ENCODE assay signal across 11 cellular contexts in the genomic region with DNA sequence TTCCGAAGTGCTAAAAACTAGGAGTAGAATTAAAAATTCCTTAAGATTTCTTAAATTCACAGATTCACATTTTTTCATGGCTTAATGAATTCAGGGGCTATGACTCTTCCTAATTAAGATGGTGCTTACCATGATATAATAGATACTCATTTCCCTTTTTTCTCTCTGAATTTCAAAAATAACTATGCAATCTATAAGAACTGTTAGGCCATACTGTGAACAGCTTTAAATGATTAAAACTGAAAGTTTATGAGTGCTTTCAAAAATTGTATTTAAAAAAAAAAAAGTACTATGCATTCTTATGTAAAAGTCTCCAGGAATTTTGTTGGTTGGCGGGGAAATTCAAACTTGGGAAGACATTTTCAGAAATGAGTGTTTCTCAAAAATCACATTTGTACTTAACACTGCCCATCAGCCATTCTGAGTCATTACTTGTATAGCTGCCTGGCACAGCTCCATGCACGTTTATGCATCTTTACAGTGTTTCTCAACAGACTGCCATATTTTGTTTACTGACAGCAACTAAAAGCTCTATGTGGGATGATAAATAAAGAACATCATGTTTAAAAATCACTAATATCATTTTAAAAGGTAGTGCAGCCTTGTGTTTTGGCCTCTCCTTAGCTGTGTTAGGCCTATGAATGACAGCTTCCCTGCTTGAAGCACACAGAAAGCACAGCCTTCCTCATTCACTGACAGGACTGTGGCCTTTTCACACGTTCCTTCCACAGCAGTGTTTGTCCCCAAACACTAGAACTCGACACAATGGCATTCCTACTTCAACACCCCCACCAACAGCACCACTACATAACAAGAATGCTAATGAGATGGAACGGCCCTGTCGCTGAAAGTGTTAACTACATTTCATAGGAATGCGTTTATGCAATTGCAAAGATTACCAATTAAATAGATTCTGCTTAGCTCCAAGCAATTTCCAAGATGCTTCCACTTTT.
DNase-seq lines count a peak whose midpoint lies in the region; ATAC-seq, FAIRE-seq and TF ChIP-seq lines count a peak whose summit lies in the region.
"Had no signal": no experiment of that assay in that cellular context is flagged by ENCODE, and none has a peak within 500 bp of the region (broad histone marks: within the 10 kb centered on the region; RNA-seq: fewer than 3 reads in every experiment).

No MANE protein-coding gene starts in this region.

- no peak overlapping the region for H3K27ac Mint-ChIP-seq in activated T-helper 17 cell treated with anti-CD3 and anti-CD28 coated beads, Interleukin-2, amount 50 U/mL, for 72 hours
- H3K27ac Mint-ChIP-seq: HFFc6 had no signal

- H3K9me3 Mint-ChIP-seq in activated T-helper 17 cell treated with anti-CD3 and anti-CD28 coated beads, Interleukin-2, amount 50 U/mL, for 72 hours, result no peaks in the 10 kb centered on the region
- H3K9me3 Mint-ChIP-seq: HFFc6 had no signal

- no peak overlapping the region for H3K4me3 Mint-ChIP-seq in activated T-helper 17 cell treated with anti-CD3 and anti-CD28 coated beads, Interleukin-2, amount 50 U/mL, for 72 hours
- H3K4me3 Mint-ChIP-seq: HFFc6 had no signal

- peaks cover 3% of the 10 kb centered on the region for H3K27me3 Mint-ChIP-seq in activated T-helper 17 cell treated with anti-CD3 and anti-CD28 coated beads, Interleukin-2, amount 50 U/mL, for 72 hours

- peak; percentile 15 for DNase-seq in EL
- DNase-seq in amniotic epithelial cell (ENCODE audit: low read depth), result peak; percentile 27
- peak; percentile 15 for DNase-seq in iPS-NIHi7 (ENCODE audit: extremely low spot score)
- no peak for DNase-seq in activated gamma-delta T cell treated with Interleukin-2 at 50 U/mL for 16 hours
- no peak for DNase-seq in GM12891 (ENCODE audit: insufficient read length, low spot score)
- DNase-seq: HFFc6 had no signal

- peak overlapping the region; percentile 1 for H3K9ac ChIP-seq in HUES6 (ENCODE audit: low read length)

- peak overlapping the region; percentile 31; the same call in 1 of the 2 replicates for H3K27ac ChIP-seq in HUES6 (ENCODE audit: low read depth, low read length)
- H3K27ac ChIP-seq: SJSA1, VCaP had no signal

- no peaks in the 10 kb centered on the region for H3K36me3 Mint-ChIP-seq in activated T-helper 17 cell treated with anti-CD3 and anti-CD28 coated beads, Interleukin-2, amount 50 U/mL, for 72 hours (ENCODE audit: low read depth)

- ATAC-seq in GM19452 (IDR thresholded peaks at IDR 0.05; ENCODE audit: unreplicated experiment), result no peak
- ATAC-seq in activated T-helper 17 cell treated with anti-CD3 and anti-CD28 coated beads, Interleukin-2, amount 50 U/mL, for 72 hours (replicated peaks), result no peak

- no peak for FAIRE-seq in GM12891 (lab: Jason Lieb, UNC)

- no peaks in the 10 kb centered on the region for H3K9me3 ChIP-seq in HUES6 (ENCODE audit: control insufficient read depth, insufficient read depth, low read depth, low read length)
- H3K9me3 ChIP-seq: SJSA1 had no signal

- H3K4me1 Mint-ChIP-seq in activated T-helper 17 cell treated with anti-CD3 and anti-CD28 coated beads, Interleukin-2, amount 50 U/mL, for 72 hours, result no peaks in the 10 kb centered on the region

- H3K27me3 ChIP-seq in HUES6 (ENCODE audit: control insufficient read depth, insufficient read depth, low read length), result no peaks in the 10 kb centered on the region
- H3K27me3 ChIP-seq: SJSA1 had no signal

- H3K4me1 ChIP-seq in HUES6 (ENCODE audit: control insufficient read depth, insufficient read depth, low read length), result peaks cover 27% of the 10 kb centered on the region
- H3K4me1 ChIP-seq: SJSA1 had no signal

- no peaks in the 10 kb centered on the region for H3K36me3 ChIP-seq in HUES6 (ENCODE audit: control insufficient read depth, insufficient read depth, low read length)
- H3K36me3 ChIP-seq: SJSA1 had no signal

- peak overlapping the region; percentile 31; the same call in 1 of the 2 replicates for H3K4me3 ChIP-seq in HUES6 (ENCODE audit: low read depth, low read length)
- H3K4me3 ChIP-seq: SJSA1 had no signal

- no peak for TF ChIP-seq POLR2A in GM12891 (IDR thresholded peaks at IDR 0.05; ENCODE audit: low read depth, low read length)

TF ChIP-seq in GM12891, 5 proteins besides CTCF, POLR2A, EP300 and RAD21:
- TF ChIP-seq PAX5 (IDR thresholded peaks at IDR 0.05; ENCODE audit: insufficient read depth, low read length, severe bottlenecking) (no peak), POLR2AphosphoS5 (IDR thresholded peaks at IDR 0.05; ENCODE audit: low read depth, low read length) (no peak), SPI1 (IDR thresholded peaks at IDR 0.05; ENCODE audit: low read depth, low read length) (no peak)
TF ChIP-seq in GM12891: peak in this region for 0.

Comparison
In these comparisons a context has a peak if more than half of its experiments do, and no peak if none do; other contexts are left out.
1. DNase-seq: peak in EL (single experiment), amniotic epithelial cell (single experiment) and iPS-NIHi7 (single experiment); none in activated gamma-delta T cell treated with Interleukin-2 at 50 U/mL for 16 hours (single experiment) and GM12891 (single experiment).